1 cellular context compared by ENCODE assay signal in genomic region chr14:73567951-73568885, GRCh38.
TF ChIP-seq lines count a peak whose summit lies in the region.

No MANE protein-coding gene starts in this region.

TF ChIP-seq in IMR-90, 13 proteins besides CTCF, POLR2A, EP300 and RAD21 (continued from another document):
- TF ChIP-seq USF2 (IDR thresholded peaks at IDR 0.05; ENCODE audit: low read depth, low read length) (no peak), SMC3 (IDR thresholded peaks at IDR 0.05; ENCODE audit: low read depth, low read length) (no peak), FOS (IDR thresholded peaks at IDR 0.05; ENCODE audit: low read depth, low read length) (no peak), MXI1 (IDR thresholded peaks at IDR 0.05; ENCODE audit: borderline replicate concordance, low read depth, low read length) (no peak), ELK1 (IDR thresholded peaks at IDR 0.05; ENCODE audit: borderline replicate concordance, low read depth, low read length) (no peak), RFX5 (IDR thresholded peaks at IDR 0.05; ENCODE audit: low read depth, low read length) (no peak), NFE2L2 (IDR thresholded peaks at IDR 0.05; ENCODE audit: low read depth, low read length) (no peak), MAFK (IDR thresholded peaks at IDR 0.05; ENCODE audit: low read depth, low read length) (no peak), RCOR1 (IDR thresholded peaks at IDR 0.05; ENCODE audit: insufficient replicate concordance, low read length) (no peak)
